ENCODE assay signal across 1 cellular context in genomic region chr10:97574374-97575100, GRCh38.
TF ChIP-seq lines count a peak whose summit lies in the region.

No MANE protein-coding gene starts in this region.

TF ChIP-seq in GM23338, 12 proteins besides CTCF, POLR2A, EP300 and RAD21 (continued from another document):
- TF ChIP-seq REST (IDR thresholded peaks at IDR 0.05; ENCODE audit: unreplicated experiment), result no peak
- TF ChIP-seq ETS1 (IDR thresholded peaks at IDR 0.05), result no peak
- TF ChIP-seq NANOG (IDR thresholded peaks at IDR 0.05; ENCODE audit: borderline replicate concordance), result no peak
TF ChIP-seq in GM23338: peak in this region for 0.
